Comparison of ENCODE assay signal across 8 cellular contexts in the genomic region with DNA sequence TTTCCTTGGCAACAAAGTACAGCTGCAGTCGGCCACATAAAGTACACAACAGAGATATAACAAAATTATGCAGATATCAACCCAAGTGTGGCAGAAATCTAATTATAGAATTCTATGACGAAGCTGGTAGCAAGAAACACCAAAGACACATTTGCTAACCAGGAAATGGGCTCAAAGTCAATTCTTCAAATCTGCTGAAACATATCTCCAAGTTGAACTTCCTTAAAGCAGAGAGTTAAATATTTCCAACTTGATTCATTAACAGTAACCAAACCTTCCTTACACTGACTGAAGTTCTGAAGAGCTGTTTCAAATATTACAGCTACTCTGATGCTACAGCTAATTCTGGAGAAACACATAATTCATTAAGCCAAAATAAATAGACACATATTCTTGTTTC.
DNase-seq lines count a peak whose midpoint lies in the region; ATAC-seq, FAIRE-seq and TF ChIP-seq lines count a peak whose summit lies in the region.

No MANE protein-coding gene starts in this region.

- H3K9me3 Mint-ChIP-seq in HFFc6 = no peaks in the 10 kb centered on the region

- H3K27ac ChIP-seq in 22Rv1 = peak overlapping the region; percentile 81

- no peaks in the 10 kb centered on the region for H3K27me3 ChIP-seq in bronchial epithelial cell (ENCODE audit: control insufficient read depth, insufficient read depth, low read length)

- H3K36me3 Mint-ChIP-seq in HFFc6 (ENCODE audit: low read depth) = peaks cover 52% of the 10 kb centered on the region

- H3K27ac Mint-ChIP-seq in HFFc6 = peak overlapping the region; percentile 53

- peaks cover 2% of the 10 kb centered on the region for H3K27me3 Mint-ChIP-seq in HFFc6 (ENCODE audit: insufficient read depth)

- TF ChIP-seq CTCF in 22Rv1 (IDR thresholded peaks at IDR 0.05) = no peak
- no peak for TF ChIP-seq CTCF in HFFc6 (IDR thresholded peaks at IDR 0.05)
- no peak for TF ChIP-seq CTCF in bronchial epithelial cell (IDR thresholded peaks at IDR 0.05; ENCODE audit: insufficient read depth, low read length, severe bottlenecking)

- H3K4me3 Mint-ChIP-seq in HFFc6 = peak overlapping the region; percentile 19; the same call in 1 of the 2 replicates

- DNase-seq in HFFc6 = peak; percentile 46
- peak; percentile 25 for DNase-seq in bronchial epithelial cell (ENCODE audit: low read depth)
- peak; percentile 32 for DNase-seq in medulla oblongata (ENCODE audit: extremely low spot score)
- no peak for DNase-seq in HuH-7 (ENCODE audit: low spot score)
- DNase-seq in NCI-H510A (lab: John Stamatoyannopoulos, UW) = no peak

- H3K4me1 Mint-ChIP-seq in HFFc6 (ENCODE audit: low read depth) = peaks cover 36% of the 10 kb centered on the region

- ATAC-seq in HG03095 (IDR thresholded peaks at IDR 0.05; ENCODE audit: unreplicated experiment) = no peak
- ATAC-seq in HG03280 (IDR thresholded peaks at IDR 0.05; ENCODE audit: unreplicated experiment) = no peak

- no peak overlapping the region for H3K4me3 ChIP-seq in bronchial epithelial cell (ENCODE audit: low read depth, low read length)

- FAIRE-seq in bronchial epithelial cell (lab: Jason Lieb, UNC) = no peak

- peaks cover 12% of the 10 kb centered on the region for H3K36me3 ChIP-seq in bronchial epithelial cell (ENCODE audit: control insufficient read depth, insufficient read depth, low read length)

Comparison
In these comparisons a context has a peak if more than half of its experiments do, and no peak if none do; other contexts are left out.
1. DNase-seq: peak in HFFc6 (single experiment), bronchial epithelial cell (single experiment) and medulla oblongata (single experiment); none in HuH-7 (single experiment) and NCI-H510A (single experiment).